In genomic region chr6:10613077-10613476, GRCh38 we compare ENCODE assay signal across 19 cellular contexts.
DNase-seq lines count a peak whose midpoint lies in the region; ATAC-seq and TF ChIP-seq lines count a peak whose summit lies in the region.
"Had no signal": no experiment of that assay in that cellular context is flagged by ENCODE, and none has a peak within 500 bp of the region (broad histone marks: within the 10 kb centered on the region; RNA-seq: fewer than 3 reads in every experiment).

No MANE protein-coding gene starts in this region.

- no TSS peak for BruUV-seq in PC-3 (replicated peaks; lab: Mats Ljungman, UMichigan)

- no peaks in the 10 kb centered on the region for H3K9me2 ChIP-seq in PC-3 (replicated peaks; ENCODE audit: low read length)

- peaks cover 4% of the 10 kb centered on the region for H3K9me3 Mint-ChIP-seq in activated naive CD8-positive, alpha-beta T cell treated with anti-CD3 and anti-CD28 coated beads for 36 hours
- H3K9me3 Mint-ChIP-seq: stimulated activated naive CD8-positive, alpha-beta T cell treated with anti-CD3 and anti-CD28 coated beads, Interleukin-15, Interleukin-2, amounts not matched to agents 100 ng/mL and 50 ng/mL, for 24 hours had no signal

- no peaks in the 10 kb centered on the region for H3K36me3 ChIP-seq in PC-3 (ENCODE audit: low read depth, low read length)
- H3K36me3 ChIP-seq: HAP-1 had no signal

- H4K20me1 ChIP-seq in PC-3 (ENCODE audit: low read length) = no peaks in the 10 kb centered on the region

- no peaks in the 10 kb centered on the region for H3F3A ChIP-seq in PC-3 (ENCODE audit: low read length, unreplicated experiment)

- H3K27me3 Mint-ChIP-seq in activated naive CD8-positive, alpha-beta T cell treated with anti-CD3 and anti-CD28 coated beads for 36 hours = no peaks in the 10 kb centered on the region
- H3K27me3 Mint-ChIP-seq: activated CD4-positive, alpha-beta T cell treated with anti-CD3 and anti-CD28 coated beads for 36 hours; stimulated activated naive CD8-positive, alpha-beta T cell treated with anti-CD3 and anti-CD28 coated beads, Interleukin-15, Interleukin-2, amounts not matched to agents 100 ng/mL and 50 ng/mL, for 24 hours had no signal

- TF ChIP-seq CTCF in PC-3 (conservative IDR thresholded peaks at IDR 0.05; ENCODE audit: low read depth, low read length) = no peak

- H3K4me3 ChIP-seq in PC-3 (ENCODE audit: low read length) = no peak overlapping the region
- H3K4me3 ChIP-seq: HAP-1, SK-N-MC had no signal

- no peaks in the 10 kb centered on the region for H3K4me1 Mint-ChIP-seq in activated naive CD8-positive, alpha-beta T cell treated with anti-CD3 and anti-CD28 coated beads for 36 hours
- H3K4me1 Mint-ChIP-seq: activated CD4-positive, alpha-beta T cell treated with anti-CD3 and anti-CD28 coated beads for 36 hours had no signal

- peak overlapping the region; percentile 35 for H3K4me2 ChIP-seq in PC-3 (ENCODE audit: low read length)

- 0 out of 2 replicates have a peak overlapping the region, but pooled peaks have one; percentile 28 for H3K27ac ChIP-seq in PC-3 (ENCODE audit: low read length)
- H3K27ac ChIP-seq: SK-N-MC had no signal

- H3K27me3 ChIP-seq in PC-3 (ENCODE audit: low read length) = no peaks in the 10 kb centered on the region

- intact Hi-C loops in PC-3 (cut with micrococcal nuclease) = loop anchor here (1.0 to 2.0 kb wide), 2 partner anchors 81 to 84 kb away; partner anchors contain the start of genes C6orf52 and PAK1IP1

- POLR2A ChIA-PET in PC-3 (lab: Charles Lee; ENCODE audit: unreplicated experiment) = interaction anchor here (0.6 to 0.7 kb wide), 2 partner anchors 83 to 90 kb away, joined by 3 read pairs; no protein-coding TSS in a partner anchor

- H3K4me3 Mint-ChIP-seq in activated naive CD8-positive, alpha-beta T cell treated with anti-CD3 and anti-CD28 coated beads for 36 hours = no peak overlapping the region
- H3K4me3 Mint-ChIP-seq: activated CD4-positive, alpha-beta T cell treated with anti-CD3 and anti-CD28 coated beads for 36 hours; stimulated activated naive CD8-positive, alpha-beta T cell treated with anti-CD3 and anti-CD28 coated beads, Interleukin-15, Interleukin-2, amounts not matched to agents 100 ng/mL and 50 ng/mL, for 24 hours had no signal

- DNase-seq in EH (ENCODE audit: low read depth) (peak; percentile 25), PC-3 (peak; percentile 57), hepatic stellate cell (ENCODE audit: low spot score) (peak; percentile 42), renal cortical epithelial cell (ENCODE audit: low read depth) (peak; percentile 3)
- no peak for DNase-seq in activated naive CD8-positive, alpha-beta T cell treated with anti-CD3 and anti-CD28 coated beads for 36 hours
- DNase-seq in activated T-cell treated with anti-CD3 and anti-CD28 coated beads, Interleukin-2, amount 50 U/mL, for 1 hour = no peak
- DNase-seq: activated CD4-positive, alpha-beta T cell treated with anti-CD3 and anti-CD28 coated beads for 36 hours; AML-193; amygdala; COR-L47; Karpas-422; NCI-H1417 treated with DMSO at 0.1 percent for 48 hours; nucleus accumbens; stimulated activated CD4-positive, alpha-beta T cell treated with anti-CD3 and anti-CD28 coated beads, Interleukin-2, amount 100 ng/mL, for 24 hours had no signal

- no peak overlapping the region for H3K27ac Mint-ChIP-seq in activated naive CD8-positive, alpha-beta T cell treated with anti-CD3 and anti-CD28 coated beads for 36 hours
- H3K27ac Mint-ChIP-seq: activated CD4-positive, alpha-beta T cell treated with anti-CD3 and anti-CD28 coated beads for 36 hours; stimulated activated naive CD8-positive, alpha-beta T cell treated with anti-CD3 and anti-CD28 coated beads, Interleukin-15, Interleukin-2, amounts not matched to agents 100 ng/mL and 50 ng/mL, for 24 hours had no signal

- H3K79me2 ChIP-seq in PC-3 (ENCODE audit: low read length) = no peaks in the 10 kb centered on the region

- CTCF ChIA-PET in PC-3 (lab: Charles Lee) = interaction anchor here (0.6 to 0.7 kb wide), 2 partner anchors 12 to 146 kb away, joined by 3 read pairs; no protein-coding TSS in a partner anchor

- no peak overlapping the region for H3K9ac ChIP-seq in PC-3 (ENCODE audit: low read length)

- H3K36me3 Mint-ChIP-seq in activated naive CD8-positive, alpha-beta T cell treated with anti-CD3 and anti-CD28 coated beads for 36 hours = peaks cover 2% of the 10 kb centered on the region

- no peak overlapping the region for H2AFZ ChIP-seq in PC-3 (ENCODE audit: low read length)

- H3K4me1 ChIP-seq in PC-3 (ENCODE audit: insufficient read depth, low read length) = peaks cover 21% of the 10 kb centered on the region

- no peaks in the 10 kb centered on the region for H3K9me3 ChIP-seq in PC-3 (ENCODE audit: low read length)
- H3K9me3 ChIP-seq: HAP-1 had no signal

- peak; percentile 94 for ATAC-seq in PC-3
- no peak for ATAC-seq in GM19023 (IDR thresholded peaks at IDR 0.05; ENCODE audit: unreplicated experiment)
- ATAC-seq: activated CD4-positive, alpha-beta T cell treated with anti-CD3 and anti-CD28 coated beads for 36 hours; sciatic nerve had no signal

Comparison
In these comparisons a context has a peak if more than half of its experiments do, and no peak if none do; other contexts are left out.
1. DNase-seq: peak in EH (single experiment), PC-3 (single experiment), hepatic stellate cell (single experiment) and renal cortical epithelial cell (single experiment); none in activated naive CD8-positive, alpha-beta T cell treated with anti-CD3 and anti-CD28 coated beads for 36 hours (single experiment) and activated T-cell treated with anti-CD3 and anti-CD28 coated beads, Interleukin-2, amount 50 U/mL, for 1 hour (single experiment).